Comparison of ENCODE assay signal across 23 cellular contexts in genomic region chr3:58119221-58119620, GRCh38.
"Had no signal": no experiment of that assay in that cellular context is flagged by ENCODE, and none has a peak within 500 bp of the region (broad histone marks: within the 10 kb centered on the region; RNA-seq: fewer than 3 reads in every experiment).

No MANE protein-coding gene starts in this region.

- FAIRE-seq: bronchial epithelial cell had no signal

- H3K4me3 ChIP-seq: adrenal gland, Peyer's patch, SJSA1 had no signal

- ATAC-seq: activated CD8-positive, alpha-beta T cell treated with anti-CD3 and anti-CD28 coated beads, Interleukin-2, amount 10 ng/mL, durations not matched to agents 7 days and 5 days; SK-N-SH treated with all-trans-retinoic acid at 6 μM for 48 hours; WTC11 had no signal

- H3K27me3 ChIP-seq: adrenal gland, Peyer's patch, SJSA1 had no signal

- H3K9me3 ChIP-seq: adrenal gland, Peyer's patch, SJSA1 had no signal

- DNase-seq: activated CD4-positive, alpha-beta T cell treated with anti-CD3 and anti-CD28 coated beads for 48 hours; activated CD4-positive, alpha-beta T cell treated with anti-CD3 and anti-CD28 coated beads, Interleukin-2, amount 50 U/mL, for 4 hours; activated CD4-positive, CD25-positive, alpha-beta regulatory T cell treated with anti-CD3 and anti-CD28 coated beads, Interleukin-2, amount 50 U/mL, for 72 hours; activated CD8-positive, alpha-beta memory T cell treated with anti-CD3 and anti-CD28 coated beads, Interleukin-2, amount 50 U/mL, for 48 hours; activated CD8-positive, alpha-beta T cell treated with anti-CD3 and anti-CD28 coated beads, Interleukin-2, amount 10 ng/mL, durations not matched to agents 7 days and 5 days; activated naive CD4-positive, alpha-beta T cell treated with anti-CD3 and anti-CD28 coated beads, Interleukin-2, amount 50 U/mL, for 16 hours; activated naive CD8-positive, alpha-beta T cell treated with anti-CD3 and anti-CD28 coated beads, Interleukin-2, amount 10 ng/mL, durations not matched to agents 7 days and 5 days; activated T-cell treated with anti-CD3 and anti-CD28 coated beads, Interleukin-2, amount 50 U/mL, for 1 hour; adrenal gland; anterior cingulate cortex; Kasumi-1; KBM-7; NCI-H1105 treated with DMSO at 0.1 percent for 48 hours; NCI-H1436 treated with DMSO at 0.1 percent for 48 hours; NCI-H2081; NCI-H524 treated with DMSO at 0.1 percent for 48 hours; NCI-H748 treated with DMSO at 0.1 percent for 48 hours; Peyer's patch; SHP77 had no signal

- H3K27ac ChIP-seq: SJSA1 had no signal
